8 cellular contexts compared by ENCODE assay signal in genomic region chr14:75522224-75522764, GRCh38. TPM values are rescaled to one million over a fixed set of nuclear protein-coding genes. Genes with fewer than 3 reads are reported as not detected.
DNase-seq lines count a peak whose midpoint lies in the region; ATAC-seq and TF ChIP-seq lines count a peak whose summit lies in the region.

TSS of gene BATF (plus strand) at chr14:75522469. CDS start at chr14:75522683, 214 bp downstream.

- H3F3A ChIP-seq in SU-DHL-6 (ENCODE audit: insufficient read depth) (0 out of 2 replicates have a peak, but pooled peaks cover 10% of the 10 kb centered on the region), GM23248 (ENCODE audit: insufficient read depth) (0 out of 2 replicates have a peak, but pooled peaks cover 7% of the 10 kb centered on the region)

- ATAC-seq in HG02678 (IDR thresholded peaks at IDR 0.05; ENCODE audit: unreplicated experiment) (peak; percentile 62), upper lobe of right lung (peak; percentile 72)
- ATAC-seq in activated naive CD8-positive, alpha-beta T cell treated with anti-CD3 and anti-CD28 coated beads, Interleukin-2, amount 10 ng/mL, durations not matched to agents 7 days and 5 days (ENCODE audit: low read depth): peak; percentile 72

- H3K27ac Mint-ChIP-seq in activated naive CD8-positive, alpha-beta T cell treated with anti-CD3 and anti-CD28 coated beads, Interleukin-2, amount 10 ng/mL, durations not matched to agents 7 days and 5 days: peak within 1 kb of the TSS; percentile 98

- TF ChIP-seq CTCF in GM12875 (IDR thresholded peaks at IDR 0.05; ENCODE audit: borderline replicate concordance, insufficient read depth, low read depth, low read length): no peak
- no peak for TF ChIP-seq CTCF in SU-DHL-6 (IDR thresholded peaks at IDR 0.05; ENCODE audit: insufficient read depth, low read length, poor library complexity, severe bottlenecking)
- TF ChIP-seq CTCF in neutrophil (IDR thresholded peaks at IDR 0.05): no peak
- TF ChIP-seq CTCF in upper lobe of right lung (IDR thresholded peaks at IDR 0.05): no peak

- no peaks in the 10 kb centered on the region for H3K36me3 ChIP-seq in SU-DHL-6 (ENCODE audit: low read length)
- H3K36me3 ChIP-seq in neutrophil: peaks cover 14% of the 10 kb centered on the region
- no peaks in the 10 kb centered on the region for H3K36me3 ChIP-seq in upper lobe of right lung
- no peaks in the 10 kb centered on the region for H3K36me3 ChIP-seq in GM23248 (ENCODE audit: low read depth)

- H3K27ac ChIP-seq in SU-DHL-6 (ENCODE audit: low read depth, low read length) (peak within 1 kb of the TSS; percentile 29), neutrophil (peak within 1 kb of the TSS; percentile 80), upper lobe of right lung (peak within 1 kb of the TSS; percentile 75), GM23248 (no peak within 1 kb of the TSS)

- peaks cover 45% of the 10 kb centered on the region for H3K4me1 Mint-ChIP-seq in activated naive CD8-positive, alpha-beta T cell treated with anti-CD3 and anti-CD28 coated beads, Interleukin-2, amount 10 ng/mL, durations not matched to agents 7 days and 5 days

- peak within 1 kb of the TSS; percentile 98 for H3K4me3 Mint-ChIP-seq in activated naive CD8-positive, alpha-beta T cell treated with anti-CD3 and anti-CD28 coated beads, Interleukin-2, amount 10 ng/mL, durations not matched to agents 7 days and 5 days

- POLR2A ChIA-PET in activated naive CD8-positive, alpha-beta T cell treated with anti-CD3 and anti-CD28 coated beads, Interleukin-2, amount 10 ng/mL, durations not matched to agents 7 days and 5 days (lab: Charles Lee): interaction anchor here (0.5 to 3.1 kb wide), 11 partner anchors 8 to 306 kb away, joined by 3 to 44 read pairs (median 5); partner anchors contain the start of genes ERG28 and TTLL5

- H2AFZ ChIP-seq in SU-DHL-6 (ENCODE audit: low read depth, low read length, severe bottlenecking) (peak within 1 kb of the TSS; percentile 38), GM23248 (no peak within 1 kb of the TSS)

- H3K27me3 Mint-ChIP-seq in activated naive CD8-positive, alpha-beta T cell treated with anti-CD3 and anti-CD28 coated beads, Interleukin-2, amount 10 ng/mL, durations not matched to agents 7 days and 5 days: no peaks in the 10 kb centered on the region

- H3K4me1 ChIP-seq in neutrophil (ENCODE audit: control insufficient read depth in 1 of 2, insufficient read depth in 1 of 2, low read depth in 1 of 2, low read length in 1 of 2) (peaks cover 30 to 34% of the 10 kb centered on the region in 2 experiments), upper lobe of right lung (peaks cover 12% of the 10 kb centered on the region), GM23248 (ENCODE audit: insufficient read depth) (no peaks in the 10 kb centered on the region)

- H3K9me3 ChIP-seq in SU-DHL-6 (ENCODE audit: insufficient read depth, low read length): no peaks in the 10 kb centered on the region
- no peaks in the 10 kb centered on the region for H3K9me3 ChIP-seq in neutrophil
- no peaks in the 10 kb centered on the region for H3K9me3 ChIP-seq in upper lobe of right lung
- no peaks in the 10 kb centered on the region for H3K9me3 ChIP-seq in GM23248 (ENCODE audit: low read depth)

- peaks cover 29% of the 10 kb centered on the region for H3K36me3 Mint-ChIP-seq in activated naive CD8-positive, alpha-beta T cell treated with anti-CD3 and anti-CD28 coated beads, Interleukin-2, amount 10 ng/mL, durations not matched to agents 7 days and 5 days

- peak within 1 kb of the TSS; percentile 62 for H3K9ac ChIP-seq in SU-DHL-6 (ENCODE audit: low read length)
- no peak within 1 kb of the TSS for H3K9ac ChIP-seq in GM23248

- H3K9me3 Mint-ChIP-seq in activated naive CD8-positive, alpha-beta T cell treated with anti-CD3 and anti-CD28 coated beads, Interleukin-2, amount 10 ng/mL, durations not matched to agents 7 days and 5 days: no peaks in the 10 kb centered on the region

- in situ Hi-C loops in GM23248 (cut with MboI): no loop called here

- peaks cover 18% of the 10 kb centered on the region for H3K79me2 ChIP-seq in SU-DHL-6 (ENCODE audit: insufficient read depth, low read length)
- no peaks in the 10 kb centered on the region for H3K79me2 ChIP-seq in GM23248 (ENCODE audit: insufficient read depth)

- DNase-seq in activated naive CD8-positive, alpha-beta T cell treated with anti-CD3 and anti-CD28 coated beads, Interleukin-2, amount 10 ng/mL, durations not matched to agents 7 days and 5 days: peak; percentile 78
- DNase-seq in upper lobe of right lung: peak; percentile 68
- DNase-seq in DMS79 (lab: John Stamatoyannopoulos, UW): no peak
- DNase-seq in GM23248: no peak

- H3K27me3 ChIP-seq in SU-DHL-6 (ENCODE audit: low read length): no peaks in the 10 kb centered on the region
- H3K27me3 ChIP-seq in neutrophil: no peaks in the 10 kb centered on the region
- no peaks in the 10 kb centered on the region for H3K27me3 ChIP-seq in upper lobe of right lung
- no peaks in the 10 kb centered on the region for H3K27me3 ChIP-seq in GM23248 (replicated peaks; ENCODE audit: insufficient read depth)

- H3K4me2 ChIP-seq in SU-DHL-6 (ENCODE audit: low read depth, low read length, poor library complexity, severe bottlenecking) (peak within 1 kb of the TSS; percentile 80), GM23248 (ENCODE audit: unreplicated experiment) (no peak within 1 kb of the TSS)

- H3K4me3 ChIP-seq in GM12875 (ENCODE audit: low read depth, low read length): peak within 1 kb of the TSS; percentile 93
- peak within 1 kb of the TSS; percentile 62 for H3K4me3 ChIP-seq in SU-DHL-6 (ENCODE audit: insufficient read depth, low read length, poor library complexity, severe bottlenecking)
- H3K4me3 ChIP-seq in neutrophil (ENCODE audit: low read depth in 1 of 2, low read length in 1 of 2): peak within 1 kb of the TSS; percentile 58 to 77
- H3K4me3 ChIP-seq in upper lobe of right lung: peak within 1 kb of the TSS; percentile 53
- no peak within 1 kb of the TSS for H3K4me3 ChIP-seq in GM23248

- intact Hi-C loops in upper lobe of right lung (cut with DNase I): no loop called here

- H4K20me1 ChIP-seq in SU-DHL-6 (ENCODE audit: low read depth, low read length): no peaks in the 10 kb centered on the region
- no peaks in the 10 kb centered on the region for H4K20me1 ChIP-seq in GM23248 (ENCODE audit: insufficient read depth)

- H3K9me2 ChIP-seq in SU-DHL-6 (replicated peaks; ENCODE audit: insufficient read depth, low read length) (no peaks in the 10 kb centered on the region), GM23248 (ENCODE audit: insufficient read depth) (no peaks in the 10 kb centered on the region)

- 65 to 72% methylated on average over 8 to 11 of the region's 11 CpGs for WGBS in GM23248 (ENCODE audit: low coverage in 1 of 2, low lambda C conversion rate in 2 of 2, missing lambda C conversion rate in 2 of 2), 2 experiments

RNA-seq across cellular contexts. Expression of gene BATF, which starts in this region (rescaled TPM):
- 10 to 100 TPM; 31.3 to 34.1 TPM for total RNA-seq in activated naive CD8-positive, alpha-beta T cell treated with anti-CD3 and anti-CD28 coated beads, Interleukin-2, amount 10 ng/mL, durations not matched to agents 7 days and 5 days
- 4.9 TPM for total RNA-seq in upper lobe of right lung
- not detected in 2 replicates for total RNA-seq in GM23248 (2014; rRNA removed; shearing (Covaris generic))
- polyA plus RNA-seq in GM23248 (2016; fragmentation: Nextera tagmentation; extraction: Ambion mirVana): 0.56 TPM in 1 of 2 replicates, not detected in the other

Comparison
In these comparisons a context has a peak if more than half of its experiments do, and no peak if none do; other contexts are left out.
1. DNase-seq: peak in activated naive CD8-positive, alpha-beta T cell treated with anti-CD3 and anti-CD28 coated beads, Interleukin-2, amount 10 ng/mL, durations not matched to agents 7 days and 5 days (single experiment) and upper lobe of right lung (single experiment); none in DMS79 (single experiment) and GM23248 (single experiment).
2. Peak in every context shown above with its lines, with median percentiles within 50 percentile points of each other: ATAC-seq.